Comparison of ENCODE assay signal across 12 cellular contexts in genomic region chr3:39287859-39288221, GRCh38. TPM values are rescaled to one million over a fixed set of nuclear protein-coding genes. Genes with fewer than 3 reads are reported as not detected.
"Had no signal": no experiment of that assay in that cellular context is flagged by ENCODE, and none has a peak within 500 bp of the region (broad histone marks: within the 10 kb centered on the region; RNA-seq: fewer than 3 reads in every experiment).

No MANE protein-coding gene starts in this region.

- H3K27me3 ChIP-seq: spleen, testis had no signal

- H3K27ac Mint-ChIP-seq: activated naive CD4-positive, alpha-beta T cell treated with anti-CD3 and anti-CD28 coated beads, Interleukin-2, amount 10 ng/mL, durations not matched to agents 7 days and 5 days had no signal

- DNase-seq: cortex of kidney had no signal

- H3K36me3 ChIP-seq: spleen, WERI-Rb-1 had no signal

- H3K4me3 ChIP-seq: spleen, testis had no signal

- H3K9me3 ChIP-seq: spleen, testis had no signal

- H3K27ac ChIP-seq: spleen, testis, WERI-Rb-1 had no signal

- H3K9me3 Mint-ChIP-seq: activated naive CD4-positive, alpha-beta T cell treated with anti-CD3 and anti-CD28 coated beads, Interleukin-2, amount 10 ng/mL, durations not matched to agents 7 days and 5 days; activated T-helper 2 cell treated with anti-CD3 and anti-CD28 coated beads, Interferon-gamma antibody, Interleukin-2, Interleukin-4, amounts not matched to agents 10 μg/mL and 5 μg/mL and 100 μg/mL, durations not matched to agents 14 hours and 24 hours and 36 hours; naive thymus-derived CD4-positive, alpha-beta T cell; T-cell had no signal

- H3K27me3 Mint-ChIP-seq: naive thymus-derived CD4-positive, alpha-beta T cell; T-cell had no signal

- H3K4me3 Mint-ChIP-seq: activated naive CD4-positive, alpha-beta T cell treated with anti-CD3 and anti-CD28 coated beads, Interleukin-2, amount 10 ng/mL, durations not matched to agents 7 days and 5 days; T-cell had no signal

- H3K4me1 ChIP-seq: testis had no signal

- H3K36me3 Mint-ChIP-seq: activated naive CD4-positive, alpha-beta T cell treated with anti-CD3 and anti-CD28 coated beads, Interleukin-2, amount 10 ng/mL, durations not matched to agents 7 days and 5 days; naive thymus-derived CD4-positive, alpha-beta T cell; T-cell had no signal

RNA-seq across cellular contexts. Expression of gene CX3CR1, which starts 8.0 kb away (rescaled TPM):
- total RNA-seq: mammary epithelial cell, progenitor cell of endocrine pancreas had no signal
- polyA plus RNA-seq: mammary epithelial cell had no signal

RNA-seq across cellular contexts. Expression of gene CCR8, which starts 41.7 kb away (rescaled TPM):
- total RNA-seq: left lobe of liver, mammary epithelial cell, progenitor cell of endocrine pancreas, testis, ureter had no signal
- polyA plus RNA-seq: mammary epithelial cell; naive thymus-derived CD4-positive, alpha-beta T cell had no signal
